In the genomic region with DNA sequence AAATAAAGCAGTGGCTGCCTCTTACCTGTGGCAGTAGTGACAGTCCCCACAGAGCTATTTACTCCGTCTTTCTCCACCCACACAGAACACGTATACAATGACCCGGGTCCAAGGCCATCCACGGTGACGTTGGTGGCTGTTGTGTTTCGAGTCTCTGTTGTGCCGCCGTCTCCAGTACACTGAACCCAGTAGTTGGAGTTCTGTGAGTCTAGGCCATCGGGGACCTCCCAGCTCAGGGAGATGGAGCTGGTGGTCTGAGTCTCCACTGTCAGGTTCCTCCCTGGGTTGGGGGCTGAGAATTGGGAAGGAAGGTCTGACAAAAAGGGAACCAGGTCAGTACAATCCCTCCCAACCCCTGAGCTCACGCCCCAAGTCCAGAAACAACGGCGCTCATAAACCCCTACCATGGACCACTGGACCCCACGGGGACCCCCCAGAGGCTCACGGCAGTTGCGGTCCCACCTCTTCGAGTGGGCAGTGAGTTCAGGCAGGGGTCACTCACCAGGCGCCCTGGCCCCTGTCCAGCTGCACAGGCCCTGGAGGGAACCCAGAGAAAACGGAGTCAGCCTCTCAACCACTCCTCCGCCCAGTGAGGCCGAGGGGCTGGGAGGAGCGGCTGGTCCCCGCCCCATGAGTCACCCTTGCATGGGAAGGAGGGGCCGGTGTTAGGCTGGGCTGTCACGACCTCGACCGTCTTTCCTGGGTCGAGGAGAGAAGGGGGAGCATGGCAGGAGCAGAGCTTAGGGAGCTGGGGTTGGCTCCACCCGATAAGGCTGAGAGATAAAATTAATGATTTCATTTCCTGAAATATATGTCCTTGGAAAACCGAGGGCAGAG, we compare ENCODE assay signal across 9 cellular contexts. TPM values are rescaled to one million over a fixed set of nuclear protein-coding genes. Genes with fewer than 3 reads are reported as not detected.
DNase-seq lines count a peak whose midpoint lies in the region; FAIRE-seq and TF ChIP-seq lines count a peak whose summit lies in the region.
"Had no signal": no experiment of that assay in that cellular context is flagged by ENCODE, and none has a peak within 500 bp of the region (broad histone marks: within the 10 kb centered on the region; RNA-seq: fewer than 3 reads in every experiment).

No MANE protein-coding gene starts in this region.

- FAIRE-seq in HTR-8/SVneo (lab: Jason Lieb, UNC), result no peak
- FAIRE-seq: islet of Langerhans had no signal

- POLR2A ChIA-PET in BJ (lab: Charles Lee), result no interaction called here

- H3K4me3 ChIP-seq in BJ (ENCODE audit: low read depth, low read length), result peak overlapping the region; percentile 29

- no peaks in the 10 kb centered on the region for H3K27me3 ChIP-seq in BJ (ENCODE audit: control insufficient read depth, insufficient read depth, low read length)

- DNase-seq in BJ (ENCODE audit: low read depth) (peak; percentile 67), HTR-8/SVneo (ENCODE audit: insufficient read length, low spot score) (peak; percentile 96), SK-N-DZ (ENCODE audit: low spot score) (peak; percentile 32), brain pericyte (ENCODE audit: low read depth, low spot score) (peak; percentile 75), islet precursor cell (peak; percentile 96), G401 (ENCODE audit: low spot score) (no peak), activated gamma-delta T cell (lab: John Stamatoyannopoulos, UW) (no peak)
- peak; percentile 28 to 45 (median 40) for DNase-seq in stimulated activated CD4-positive, alpha-beta T cell treated with anti-CD3 and anti-CD28 coated beads, Interleukin-12 subunit alpha, Interleukin-12 subunit beta, amount 100 ng/mL, for 48 hours (ENCODE audit: low read depth in 2 of 3, low spot score in 1 of 3)

- TF ChIP-seq CTCF in BJ (IDR thresholded peaks at IDR 0.05; ENCODE audit: insufficient read depth, low read depth, low read length), result no peak

- CTCF ChIA-PET in BJ (lab: Yijun Ruan, JAX), result no interaction called here

- in situ Hi-C loops in G401 (cut with HindIII; ENCODE audit: low sequenced_read_pairs), result no loop called here

- H3K36me3 ChIP-seq in BJ (ENCODE audit: control insufficient read depth, insufficient read depth, low read length), result no peaks in the 10 kb centered on the region

RNA-seq across cellular contexts. Expression of gene PTPRH, which starts 2.4 kb away (rescaled TPM):
- 2.2 and 4.3 TPM in 2 replicates for polyA plus RNA-seq in BJ (2011; rRNA removed)
- polyA minus RNA-seq in BJ (2011; rRNA and poly(A)+ RNA removed), result 3.9 and 6.0 TPM in 2 replicates
- 0.36 and 1.2 TPM in 2 replicates for polyA plus RNA-seq in SK-N-DZ (2014; cell fraction: cytosol; rRNA removed)
- 0.44 and 1.6 TPM in 2 replicates for polyA plus RNA-seq in SK-N-DZ (2014; cell fraction: nucleus; rRNA removed)
- total RNA-seq in G401 (2014; rRNA removed; shearing (Covaris generic)), result 5.2 and 20.7 TPM in 2 replicates

RNA-seq across cellular contexts. Expression of gene TMEM86B, which starts 21.7 kb away (rescaled TPM):
- polyA plus RNA-seq in BJ (2011; rRNA removed), result 0.56 and 1.5 TPM in 2 replicates
- 0.15 and 0.57 TPM in 2 replicates for polyA minus RNA-seq in BJ (2011; rRNA and poly(A)+ RNA removed)
- 0.29 and 0.75 TPM in 2 replicates for polyA plus RNA-seq in SK-N-DZ (2014; cell fraction: cytosol; rRNA removed)
- 6.8 and 8.0 TPM in 2 replicates for polyA plus RNA-seq in SK-N-DZ (2014; cell fraction: nucleus; rRNA removed)
- total RNA-seq in G401 (2014; rRNA removed; shearing (Covaris generic)), result 0.62 and 1.5 TPM in 2 replicates

RNA-seq across cellular contexts. Expression of gene SYT5, which starts 26.8 kb away (rescaled TPM):
- 0.26 and 0.47 TPM in 2 replicates for polyA plus RNA-seq in BJ (2011; rRNA removed)
- polyA minus RNA-seq in BJ (2011; rRNA and poly(A)+ RNA removed), result 0.26 TPM in 1 of 2 replicates, not detected in the other
- polyA plus RNA-seq in SK-N-DZ (2014; cell fraction: cytosol; rRNA removed), result 0.17 and 0.22 TPM in 2 replicates
- polyA plus RNA-seq in SK-N-DZ (2014; cell fraction: nucleus; rRNA removed), result 2.4 and 8.4 TPM in 2 replicates
- total RNA-seq in G401 (2014; rRNA removed; shearing (Covaris generic)), result 0.85 and 1.2 TPM in 2 replicates

RNA-seq across cellular contexts. Expression of gene DNAAF3, which starts 40.5 kb away (rescaled TPM):
- polyA plus RNA-seq in BJ (2011; rRNA removed), result 0.39 and 0.51 TPM in 2 replicates
- polyA minus RNA-seq in BJ (2011; rRNA and poly(A)+ RNA removed), result 0.26 TPM in 1 of 2 replicates, not detected in the other
- polyA plus RNA-seq in SK-N-DZ (2014; cell fraction: cytosol; rRNA removed), result 1.0 and 2.6 TPM in 2 replicates
- 0.83 and 1.4 TPM in 2 replicates for polyA plus RNA-seq in SK-N-DZ (2014; cell fraction: nucleus; rRNA removed)
- total RNA-seq in G401 (2014; rRNA removed; shearing (Covaris generic)), result 25.2 and 37.7 TPM in 2 replicates

RNA-seq across cellular contexts. Expression of gene TNNI3, which starts 49.4 kb away (rescaled TPM):
- 0.12 TPM in 1 of 2 replicates, not detected in the other for polyA plus RNA-seq in BJ (2011; rRNA removed)
- not detected in 2 replicates for polyA minus RNA-seq in BJ (2011; rRNA and poly(A)+ RNA removed)
- polyA plus RNA-seq in SK-N-DZ (2014; cell fraction: cytosol; rRNA removed), result 0.74 TPM in 1 of 2 replicates, not detected in the other
- polyA plus RNA-seq in SK-N-DZ (2014; cell fraction: nucleus; rRNA removed), result 2.1 TPM in 1 of 2 replicates, not detected in the other
- total RNA-seq in G401 (2014; rRNA removed; shearing (Covaris generic)), result 13.5 and 25.2 TPM in 2 replicates

Comparison
In these comparisons a context has a peak if more than half of its experiments do, and no peak if none do; other contexts are left out.
1. DNase-seq: peak in BJ (single experiment), HTR-8/SVneo (single experiment), SK-N-DZ (single experiment), brain pericyte (single experiment), islet precursor cell (single experiment) and stimulated activated CD4-positive, alpha-beta T cell treated with anti-CD3 and anti-CD28 coated beads, Interleukin-12 subunit alpha, Interleukin-12 subunit beta, amount 100 ng/mL, for 48 hours (3 of 3); none in G401 (single experiment) and activated gamma-delta T cell (single experiment).